Comparison of ENCODE assay signal across 8 cellular contexts in the genomic region with DNA sequence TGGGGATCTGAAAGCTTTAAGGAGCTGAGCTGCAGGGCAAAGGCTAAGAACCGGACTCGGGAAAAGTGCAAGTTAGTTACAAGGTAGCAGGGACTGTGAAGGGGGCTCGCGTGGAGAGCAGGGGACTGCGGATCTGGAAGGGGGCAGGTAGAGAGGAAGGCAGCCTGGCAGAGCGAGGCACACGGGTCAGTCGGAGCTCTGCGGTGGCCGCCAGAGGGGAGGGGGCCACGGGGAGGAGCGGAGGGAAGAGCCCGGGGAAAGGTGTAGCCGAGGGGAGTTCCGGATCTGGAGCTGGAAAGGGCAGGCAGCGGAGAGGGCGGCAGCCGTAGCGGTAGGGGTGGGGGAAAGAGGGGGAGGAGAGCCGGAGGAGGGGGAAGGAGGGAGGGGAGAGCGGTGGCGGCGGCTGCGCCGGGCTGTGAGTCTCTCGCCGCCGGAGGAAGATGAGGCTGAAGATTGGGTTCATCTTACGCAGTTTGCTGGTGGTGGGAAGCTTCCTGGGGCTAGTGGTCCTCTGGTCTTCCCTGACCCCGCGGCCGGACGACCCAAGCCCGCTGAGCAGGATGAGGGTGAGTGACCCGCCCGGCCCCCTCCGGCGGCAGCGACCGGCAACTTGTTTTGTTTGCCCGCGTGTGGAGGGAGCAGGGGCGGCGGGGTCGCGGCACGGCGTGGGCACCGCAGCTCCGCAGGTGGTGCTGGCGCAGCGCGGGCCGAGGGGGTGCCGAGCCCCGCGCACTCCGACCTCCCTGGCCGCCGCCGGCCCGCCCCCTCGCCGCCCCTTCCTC. TPM values are rescaled to one million over a fixed set of nuclear protein-coding genes. Genes with fewer than 3 reads are reported as not detected.
DNase-seq lines count a peak whose midpoint lies in the region; ATAC-seq and TF ChIP-seq lines count a peak whose summit lies in the region.

A gene with protein sequence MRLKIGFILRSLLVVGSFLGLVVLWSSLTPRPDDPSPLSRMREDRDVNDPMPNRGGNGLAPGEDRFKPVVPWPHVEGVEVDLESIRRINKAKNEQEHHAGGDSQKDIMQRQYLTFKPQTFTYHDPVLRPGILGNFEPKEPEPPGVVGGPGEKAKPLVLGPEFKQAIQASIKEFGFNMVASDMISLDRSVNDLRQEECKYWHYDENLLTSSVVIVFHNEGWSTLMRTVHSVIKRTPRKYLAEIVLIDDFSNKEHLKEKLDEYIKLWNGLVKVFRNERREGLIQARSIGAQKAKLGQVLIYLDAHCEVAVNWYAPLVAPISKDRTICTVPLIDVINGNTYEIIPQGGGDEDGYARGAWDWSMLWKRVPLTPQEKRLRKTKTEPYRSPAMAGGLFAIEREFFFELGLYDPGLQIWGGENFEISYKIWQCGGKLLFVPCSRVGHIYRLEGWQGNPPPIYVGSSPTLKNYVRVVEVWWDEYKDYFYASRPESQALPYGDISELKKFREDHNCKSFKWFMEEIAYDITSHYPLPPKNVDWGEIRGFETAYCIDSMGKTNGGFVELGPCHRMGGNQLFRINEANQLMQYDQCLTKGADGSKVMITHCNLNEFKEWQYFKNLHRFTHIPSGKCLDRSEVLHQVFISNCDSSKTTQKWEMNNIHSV (plus strand): TSS at position 416 of the 782 bp plus-strand sequence. CDS start 25 bp downstream, at position 441.

- DNase-seq in CD4-positive, alpha-beta memory T cell, result peak; percentile 52 to 78 (median 54)
- DNase-seq in NOMO-1 treated with DMSO at 0.1 percent for 48 hours (lab: John Stamatoyannopoulos, UW; ENCODE audit: unreplicated experiment) (peak; percentile 71), endodermal cell (peak; percentile 94)
- peak; percentile 41 to 53 for DNase-seq in activated CD8-positive, alpha-beta memory T cell treated with anti-CD3 and anti-CD28 coated beads for 4 hours (ENCODE audit: low read depth in 2 of 2)
- peak; percentile 35 to 54 for DNase-seq in stimulated activated CD8-positive, alpha-beta memory T cell treated with anti-CD3 and anti-CD28 coated beads, Interleukin-2, amount 100 ng/mL, for 48 hours (ENCODE audit: low read depth in 2 of 2)

- no peaks in the 10 kb centered on the region for H3K27me3 ChIP-seq in CD4-positive, alpha-beta memory T cell (ENCODE audit: insufficient read depth, low read length)
- no peaks in the 10 kb centered on the region for H3K27me3 ChIP-seq in endodermal cell (ENCODE audit: control insufficient read depth, insufficient read depth, low read length, poor library complexity, severe bottlenecking)

- H3K4me1 Mint-ChIP-seq in CD4-positive, alpha-beta memory T cell, result peaks cover 32 to 48% (median 40%) of the 10 kb centered on the region in 4 donors
- peaks cover 29% of the 10 kb centered on the region for H3K4me1 Mint-ChIP-seq in endodermal cell

- TF ChIP-seq CTCF in endodermal cell (conservative IDR thresholded peaks at IDR 0.05), result no peak

- no peaks in the 10 kb centered on the region for H3K27me3 Mint-ChIP-seq in CD4-positive, alpha-beta memory T cell
- H3K27me3 Mint-ChIP-seq in endodermal cell (ENCODE audit: insufficient read depth), result no peaks in the 10 kb centered on the region

- CTCF ChIA-PET in CD4-positive, alpha-beta memory T cell (lab: Charles Lee; ENCODE audit: partially characterized antibody), result interaction anchor here (1.9 kb wide), 1 partner anchor 155 kb away, joined by 12 read pairs; no protein-coding TSS in a partner anchor

- H3K27ac ChIP-seq in CD4-positive, alpha-beta memory T cell (ENCODE audit: low read depth, low read length), result peak within 1 kb of the TSS; percentile 58
- H3K27ac ChIP-seq in endodermal cell (ENCODE audit: low read depth, low read length) (peak within 1 kb of the TSS; percentile 70), mesodermal cell (ENCODE audit: low read depth, low read length, severe bottlenecking) (peak within 1 kb of the TSS; percentile 84)

- peaks cover 26% of the 10 kb centered on the region for H3K4me1 ChIP-seq in CD4-positive, alpha-beta memory T cell (ENCODE audit: insufficient read depth, low read length)
- H3K4me1 ChIP-seq in endodermal cell (ENCODE audit: control insufficient read depth, insufficient read depth, low read length), result no peaks in the 10 kb centered on the region
- H3K4me1 ChIP-seq in mesodermal cell (ENCODE audit: control insufficient read depth, insufficient read depth, low read length, poor library complexity, severe bottlenecking), result no peaks in the 10 kb centered on the region

- WGBS in endodermal cell (ENCODE audit: insufficient coverage in 1 of 2, insufficient read length in 1 of 2), 2 experiments, result 0% methylated on average over 7 to 64 of the region's 64 CpGs
- 0% methylated on average over 28 to 43 of the region's 64 CpGs for WGBS in mesodermal cell (ENCODE audit: insufficient coverage in 2 of 2), 2 experiments

- H3K36me3 Mint-ChIP-seq in CD4-positive, alpha-beta memory T cell, result peaks cover 0 to 12% of the 10 kb centered on the region in 2 donors
- H3K36me3 Mint-ChIP-seq in endodermal cell (ENCODE audit: low read depth), result peaks cover 3% of the 10 kb centered on the region

- ATAC-seq in GM19452 (IDR thresholded peaks at IDR 0.05; ENCODE audit: unreplicated experiment) (peak; percentile 34), HG03571 (IDR thresholded peaks at IDR 0.05; ENCODE audit: unreplicated experiment) (peak; percentile 29)

- H3K4me3 ChIP-seq in CD4-positive, alpha-beta memory T cell (ENCODE audit: low read length in 2 of 2), result peak within 1 kb of the TSS; percentile 66 to 78
- H3K4me3 ChIP-seq in endodermal cell (ENCODE audit: low read length) (peak within 1 kb of the TSS; percentile 94), mesodermal cell (ENCODE audit: extremely low read depth, insufficient read depth, low read length, poor library complexity, severe bottlenecking) (peak within 1 kb of the TSS; percentile 71)

- POLR2A ChIA-PET in CD4-positive, alpha-beta memory T cell (lab: Charles Lee; ENCODE audit: partially characterized antibody), result interaction anchor here (0.6 to 3.7 kb wide), 5 partner anchors 17 to 204 kb away, joined by 4 to 27 read pairs (median 8); a partner anchor contains a TSS

- intact Hi-C loops in CD4-positive, alpha-beta memory T cell (cut with micrococcal nuclease), result loop anchor here (1.0 to 2.0 kb wide), 3 partner anchors 156 to 201 kb away; no protein-coding TSS in a partner anchor

- H3K9ac ChIP-seq in endodermal cell (ENCODE audit: extremely low read depth, low read length, poor library complexity, severe bottlenecking), result peak within 1 kb of the TSS; percentile 70

- peak within 1 kb of the TSS; percentile 95 to 99 (median 98) for H3K4me3 Mint-ChIP-seq in CD4-positive, alpha-beta memory T cell
- H3K4me3 Mint-ChIP-seq in endodermal cell, result peak within 1 kb of the TSS; percentile 96

- H3K9me3 ChIP-seq in CD4-positive, alpha-beta memory T cell (ENCODE audit: control insufficient read depth in 1 of 2, low read length in 2 of 2), result no peaks in the 10 kb centered on the region
- H3K9me3 ChIP-seq in endodermal cell (ENCODE audit: control insufficient read depth, low read length), result no peaks in the 10 kb centered on the region
- no peaks in the 10 kb centered on the region for H3K9me3 ChIP-seq in mesodermal cell (ENCODE audit: control insufficient read depth, low read length)

- no peaks in the 10 kb centered on the region for H3K36me3 ChIP-seq in CD4-positive, alpha-beta memory T cell (ENCODE audit: insufficient read depth, low read length)
- H3K36me3 ChIP-seq in endodermal cell (ENCODE audit: control insufficient read depth, insufficient read depth, low read length) (no peaks in the 10 kb centered on the region), mesodermal cell (ENCODE audit: control insufficient read depth, insufficient read depth, low read length) (peaks cover 9% of the 10 kb centered on the region)

- H3K27ac Mint-ChIP-seq in CD4-positive, alpha-beta memory T cell, result peak within 1 kb of the TSS; percentile 63 to 95 (median 89)
- H3K27ac Mint-ChIP-seq in endodermal cell, result peak within 1 kb of the TSS; percentile 95

- H3K9me3 Mint-ChIP-seq in CD4-positive, alpha-beta memory T cell, result no peaks in the 10 kb centered on the region
- no peaks in the 10 kb centered on the region for H3K9me3 Mint-ChIP-seq in endodermal cell

RNA-seq across cellular contexts. Expression of the gene that starts here (rescaled TPM):
- 10 to 100 TPM; 24.1 to 26.3 TPM for total RNA-seq in CD4-positive, alpha-beta memory T cell
- 10 to 100 TPM; 12.6 to 20.4 TPM for polyA plus RNA-seq in CD4-positive, alpha-beta memory T cell
- 10 to 100 TPM; 66.1 to 72.1 TPM for total RNA-seq in endodermal cell
- 40.6 TPM for polyA plus RNA-seq in endodermal cell (2013, experiment 1 of 2)
- polyA plus RNA-seq in endodermal cell (2013, experiment 2 of 2), result 40.8 TPM
- polyA plus RNA-seq in mesodermal cell (2013, experiment 1 of 2), result 37.9 TPM
- polyA plus RNA-seq in mesodermal cell (2013, experiment 2 of 2), result 40.1 TPM

Comparison
In these comparisons a context has a peak if more than half of its experiments do, and no peak if none do; other contexts are left out.
1. Peak in every context shown above with its lines: DNase-seq, ATAC-seq, H3K4me3 ChIP-seq and H3K27ac ChIP-seq.